Comparison of ENCODE assay signal across 9 cellular contexts in genomic region chr10:102775201-102775972, GRCh38. TPM values are rescaled to one million over a fixed set of nuclear protein-coding genes. Genes with fewer than 3 reads are reported as not detected.
DNase-seq lines count a peak whose midpoint lies in the region; ATAC-seq and TF ChIP-seq lines count a peak whose summit lies in the region.
"Had no signal": no experiment of that assay in that cellular context is flagged by ENCODE, and none has a peak within 500 bp of the region (broad histone marks: within the 10 kb centered on the region; RNA-seq: fewer than 3 reads in every experiment).

No MANE protein-coding gene starts in this region.

- no peak overlapping the region for H2AFZ ChIP-seq in neuron (ENCODE audit: low read depth, low read length)

- peaks cover 11% of the 10 kb centered on the region for H3K36me3 Mint-ChIP-seq in activated T-cell treated with anti-CD3 and anti-CD28 coated beads, Interleukin-2, amount 50 U/mL, for 4 hours (ENCODE audit: insufficient read depth)

- POLR2A ChIA-PET in AG04449 (lab: Yijun Ruan, JAX), result interaction anchor here (0.6 to 3.6 kb wide), 7 partner anchors 11 to 215 kb away, joined by 3 to 29 read pairs (median 5); no protein-coding TSS in a partner anchor

- TF ChIP-seq CTCF in AG04449 (IDR thresholded peaks at IDR 0.05; ENCODE audit: insufficient read depth, low read length, missing control alignments) (no peak), foreskin keratinocyte (conservative IDR thresholded peaks at IDR 0.05) (no peak)

- CTCF ChIA-PET in AG04449 (lab: Yijun Ruan, JAX), result interaction anchor here (0.8 to 4.5 kb wide), 5 partner anchors 11 to 60 kb away, joined by 3 to 28 read pairs (median 9); no protein-coding TSS in a partner anchor

- no peak overlapping the region for H3K4me3 Mint-ChIP-seq in activated T-cell treated with anti-CD3 and anti-CD28 coated beads, Interleukin-2, amount 50 U/mL, for 4 hours

- peaks cover 56% of the 10 kb centered on the region for H3K4me1 Mint-ChIP-seq in activated T-cell treated with anti-CD3 and anti-CD28 coated beads, Interleukin-2, amount 50 U/mL, for 4 hours (ENCODE audit: low read depth)

- no peaks in the 10 kb centered on the region for H3K9me3 Mint-ChIP-seq in activated T-cell treated with anti-CD3 and anti-CD28 coated beads, Interleukin-2, amount 50 U/mL, for 4 hours

- ATAC-seq in foreskin keratinocyte, result no peak
- no peak for ATAC-seq in GM21737 (IDR thresholded peaks at IDR 0.05; ENCODE audit: unreplicated experiment)
- ATAC-seq in activated T-cell treated with anti-CD3 and anti-CD28 coated beads, Interleukin-2, amount 50 U/mL, for 4 hours, result no peak

- no peak overlapping the region for H3K9ac ChIP-seq in SK-N-MC (ENCODE audit: insufficient read length)

- H3K4me3 ChIP-seq in AG04449 (ENCODE audit: low read depth, low read length) (peak overlapping the region; percentile 51), SK-N-MC (peak overlapping the region; percentile 69), neuron (ENCODE audit: low read length) (peak overlapping the region; percentile 53)

- H3K9me3 ChIP-seq in SK-N-MC (ENCODE audit: low read depth, low read length) (no peaks in the 10 kb centered on the region), neuron (ENCODE audit: low read length) (no peaks in the 10 kb centered on the region)

- DNase-seq in AG04449 (ENCODE audit: low read depth, low spot score) (no peak), SK-N-MC (ENCODE audit: low read depth, low spot score) (no peak), foreskin keratinocyte (no peak)
- DNase-seq in activated CD4-positive, alpha-beta T cell treated with anti-CD3 and anti-CD28 coated beads for 48 hours, result no peak
- no peak for DNase-seq in activated CD4-positive, CD25-positive, alpha-beta regulatory T cell treated with anti-CD3 and anti-CD28 coated beads, Interleukin-2, amount 50 U/mL, for 72 hours
- no peak for DNase-seq in activated T-cell treated with anti-CD3 and anti-CD28 coated beads, Interleukin-2, amount 50 U/mL, for 4 hours
- DNase-seq: NCI-H2029 treated with DMSO at 0.1 percent for 48 hours had no signal

- H3K27me3 ChIP-seq in foreskin keratinocyte (no peaks in the 10 kb centered on the region), neuron (ENCODE audit: insufficient read depth, low read length) (no peaks in the 10 kb centered on the region)

- H3K27ac ChIP-seq in SK-N-MC, result no peak overlapping the region
- H3K27ac ChIP-seq in foreskin keratinocyte, result peak overlapping the region; percentile 89

- no peaks in the 10 kb centered on the region for H3K27me3 Mint-ChIP-seq in activated T-cell treated with anti-CD3 and anti-CD28 coated beads, Interleukin-2, amount 50 U/mL, for 4 hours (ENCODE audit: low read depth)

- H3K36me3 ChIP-seq in SK-N-MC (ENCODE audit: insufficient read depth, low read length) (no peaks in the 10 kb centered on the region), neuron (ENCODE audit: insufficient read depth, low read length) (no peaks in the 10 kb centered on the region)

- H3K4me1 ChIP-seq in foreskin keratinocyte (peaks cover 56% of the 10 kb centered on the region), neuron (ENCODE audit: insufficient read depth, low read length) (peaks cover 31% of the 10 kb centered on the region)

RNA-seq across cellular contexts. Expression of gene WBP1L, which starts 31.6 kb away (rescaled TPM):
- total RNA-seq in foreskin keratinocyte, result 22.9 and 25.8 TPM in 2 replicates
- 10.2 and 11.1 TPM in 2 replicates for polyA plus RNA-seq in foreskin keratinocyte
- 10 to 100 TPM; 12.8 to 15.1 (median 14.0) TPM for total RNA-seq in activated T-cell treated with anti-CD3 and anti-CD28 coated beads, Interleukin-2, amount 50 U/mL, for 4 hours
